In genomic region chr21:45870851-45871615, GRCh38 we compare ENCODE assay signal across 16 cellular contexts.
A peak's percentile ranks its signal among the peaks of the same experiment; 100 is the strongest.
DNase-seq lines count a peak whose midpoint lies in the region; ATAC-seq and TF ChIP-seq lines count a peak whose summit lies in the region.
"Had no signal": no experiment of that assay in that cellular context is flagged by ENCODE, and none has a peak within 500 bp of the region (broad histone marks: within the 10 kb centered on the region; RNA-seq: fewer than 3 reads in every experiment).

No MANE protein-coding gene starts in this region.

- no peak overlapping the region for H2BK120ac ChIP-seq in neuronal stem cell (ENCODE audit: low read depth, low read length)

- no peak overlapping the region for H2AFZ ChIP-seq in neuronal stem cell (ENCODE audit: low read length)
- H2AFZ ChIP-seq: GM23338, PC-9 had no signal

- no peak overlapping the region for H2BK12ac ChIP-seq in neuronal stem cell (ENCODE audit: low read length)

- H3K4me1 ChIP-seq in neuronal stem cell (ENCODE audit: control insufficient read depth in 2 of 2, insufficient read depth in 1 of 2, low read depth in 1 of 2, low read length in 2 of 2), result peaks cover 6 to 11% of the 10 kb centered on the region in 2 donors

- H3K4me3 Mint-ChIP-seq in stimulated activated naive CD8-positive, alpha-beta T cell treated with anti-CD3 and anti-CD28 coated beads, Interleukin-15, amount 100 ng/mL, for 72 hours, result no peak overlapping the region
- H3K4me3 Mint-ChIP-seq in chondrocyte (ENCODE audit: unreplicated experiment), result no peak overlapping the region
- H3K4me3 Mint-ChIP-seq: GM23338 had no signal

- H3K36me3 ChIP-seq in neuronal stem cell (replicated peaks in 1 of 2; ENCODE audit: control insufficient read depth in 2 of 2, insufficient read depth in 2 of 2, low read length in 2 of 2), result no peaks in the 10 kb centered on the region

- peaks cover 6% of the 10 kb centered on the region for H3K4me1 Mint-ChIP-seq in stimulated activated naive CD8-positive, alpha-beta T cell treated with anti-CD3 and anti-CD28 coated beads, Interleukin-15, amount 100 ng/mL, for 72 hours
- peaks cover 34% of the 10 kb centered on the region for H3K4me1 Mint-ChIP-seq in chondrocyte (ENCODE audit: low read depth)
- H3K4me1 Mint-ChIP-seq: GM23338 had no signal

- H3K9ac ChIP-seq in neuronal stem cell (ENCODE audit: low read depth, low read length, poor library complexity), result no peak overlapping the region

- H3K9me3 Mint-ChIP-seq in stimulated activated naive CD8-positive, alpha-beta T cell treated with anti-CD3 and anti-CD28 coated beads, Interleukin-15, amount 100 ng/mL, for 72 hours, result no peaks in the 10 kb centered on the region
- no peaks in the 10 kb centered on the region for H3K9me3 Mint-ChIP-seq in chondrocyte (ENCODE audit: low read depth)
- H3K9me3 Mint-ChIP-seq: GM23338 had no signal

- H3K27ac Mint-ChIP-seq in stimulated activated naive CD8-positive, alpha-beta T cell treated with anti-CD3 and anti-CD28 coated beads, Interleukin-15, amount 100 ng/mL, for 72 hours, result peak overlapping the region in 1 of 2 donors; percentile 67
- H3K27ac Mint-ChIP-seq in chondrocyte (ENCODE audit: unreplicated experiment), result no peak overlapping the region
- H3K27ac Mint-ChIP-seq: GM23338 had no signal

- peak overlapping the region; percentile 52 for H3K18ac ChIP-seq in neuronal stem cell (ENCODE audit: low read length)

- H4K91ac ChIP-seq in neuronal stem cell (ENCODE audit: low read depth, low read length, poor library complexity), result peak overlapping the region; percentile 19

- H3K27me3 ChIP-seq in neuronal stem cell (ENCODE audit: control insufficient read depth in 3 of 3, insufficient read depth in 3 of 3, low read depth in 1 of 3, low read length in 3 of 3), result peaks cover 0 to 21% (median 0%) of the 10 kb centered on the region in 3 experiments

- CTCF ChIA-PET in RWPE1 (lab: Yijun Ruan, JAX), result no interaction called here

- no peaks in the 10 kb centered on the region for H3K9me3 ChIP-seq in neuronal stem cell (replicated peaks in 1 of 2; ENCODE audit: control insufficient read depth in 2 of 2, insufficient read depth in 1 of 2, low read depth in 1 of 2, low read length in 2 of 2)

- H3K36me3 Mint-ChIP-seq in chondrocyte (ENCODE audit: low read depth), result peaks cover 1% of the 10 kb centered on the region

- no peaks in the 10 kb centered on the region for H3K79me1 ChIP-seq in neuronal stem cell (ENCODE audit: low read depth, low read length)

- peak; percentile 24 for ATAC-seq in stimulated activated naive CD8-positive, alpha-beta T cell treated with anti-CD3 and anti-CD28 coated beads, Interleukin-15, amount 100 ng/mL, for 72 hours
- ATAC-seq in stimulated activated naive CD8-positive, alpha-beta T cell treated with anti-CD3 and anti-CD28 coated beads, Interleukin-15, Interleukin-2, amounts not matched to agents 100 U/mL and 50 U/mL, for 24 hours, result no peak
- ATAC-seq: GM23338 had no signal

- H3K27ac ChIP-seq in neuronal stem cell (replicated peaks; ENCODE audit: low read length) (no peak overlapping the region), RWPE1 (no peak overlapping the region)
- H3K27ac ChIP-seq: C4-2B, PC-9 had no signal

- no peak overlapping the region for H3K4me3 ChIP-seq in neuronal stem cell (ENCODE audit: low read length in 2 of 2)
- H3K4me3 ChIP-seq: GM23338, PC-9 had no signal

- POLR2A ChIA-PET in RWPE1 (lab: Yijun Ruan, JAX; ENCODE audit: low non-redundant PET), result no interaction called here

- no peak overlapping the region for H2BK5ac ChIP-seq in neuronal stem cell (ENCODE audit: low read length)

- no peak for DNase-seq in stimulated activated naive CD8-positive, alpha-beta T cell treated with anti-CD3 and anti-CD28 coated beads, Interleukin-15, amount 100 ng/mL, for 72 hours
- no peak for DNase-seq in stimulated activated naive CD8-positive, alpha-beta T cell treated with anti-CD3 and anti-CD28 coated beads, Interleukin-15, Interleukin-2, amounts not matched to agents 100 U/mL and 50 U/mL, for 24 hours
- DNase-seq in chondrocyte (ENCODE audit: low spot score), result peak; percentile 73
- DNase-seq in neuronal stem cell (ENCODE audit: low spot score), result no peak
- no peak for DNase-seq in putamen (ENCODE audit: low spot score)
- DNase-seq in RWPE1 (ENCODE audit: low spot score), result no peak
- DNase-seq in NCI-H2227 (lab: John Stamatoyannopoulos, UW; ENCODE audit: unreplicated experiment), result no peak
- DNase-seq: Karpas-422, MM.1S, NCI-H1105, NCI-H187, NCI-H446, NCI-H774, PC-9 had no signal

- peak overlapping the region; percentile 30 for H2BK15ac ChIP-seq in neuronal stem cell (ENCODE audit: low read length)

- H3K27me3 Mint-ChIP-seq in stimulated activated naive CD8-positive, alpha-beta T cell treated with anti-CD3 and anti-CD28 coated beads, Interleukin-15, amount 100 ng/mL, for 72 hours, result peaks cover 9% of the 10 kb centered on the region
- H3K27me3 Mint-ChIP-seq in chondrocyte (ENCODE audit: low read depth), result no peaks in the 10 kb centered on the region

- H4K8ac ChIP-seq in neuronal stem cell (ENCODE audit: low read depth, low read length), result no peak overlapping the region

- peak overlapping the region; percentile 72 for H3K14ac ChIP-seq in neuronal stem cell (ENCODE audit: low read length)

- TF ChIP-seq CTCF in chondrocyte (IDR thresholded peaks at IDR 0.05) (no peak), RWPE1 (conservative IDR thresholded peaks at IDR 0.05; ENCODE audit: low read depth) (no peak)

- H3K4ac ChIP-seq in neuronal stem cell (ENCODE audit: low read length), result no peak overlapping the region

- H2AK5ac ChIP-seq in neuronal stem cell (ENCODE audit: low read depth, low read length), result peak overlapping the region; percentile 86

- H3K23ac ChIP-seq in neuronal stem cell (ENCODE audit: low read depth, low read length, poor library complexity), result no peak overlapping the region

- no peak overlapping the region for H3K4me2 ChIP-seq in neuronal stem cell (ENCODE audit: insufficient read depth, low read length, poor library complexity, severe bottlenecking)
- H3K4me2 ChIP-seq: GM23338, PC-9 had no signal

- WGBS in neuronal stem cell (ENCODE audit: extremely low coverage in 2 of 2, insufficient read length in 2 of 2, insufficient replicate concordance in 1 of 2), 2 donors, result no CpG with 5 or more reads among the region's 17 CpGs
